26 cellular contexts compared by ENCODE assay signal in the genomic region with DNA sequence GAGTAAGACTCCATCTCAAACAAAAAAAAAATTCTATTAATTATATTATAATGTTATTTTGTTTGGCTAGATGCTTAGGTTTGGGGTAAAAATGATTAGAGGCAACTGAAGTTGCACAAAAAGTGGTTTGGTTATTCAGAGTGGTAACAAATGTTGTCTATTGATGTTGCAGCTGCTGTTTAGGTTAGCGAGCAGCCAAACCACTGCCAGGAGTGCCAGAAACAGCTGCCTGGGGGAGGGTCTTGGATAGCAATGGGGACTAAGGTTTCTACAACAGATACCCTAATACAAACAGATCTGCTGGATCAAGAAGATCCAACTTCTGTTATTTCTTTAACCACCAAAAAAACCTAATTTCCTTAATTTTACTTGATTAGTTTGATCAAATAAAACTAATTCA. TPM values are rescaled to one million over a fixed set of nuclear protein-coding genes. Genes with fewer than 3 reads are reported as not detected.
A peak's percentile ranks its signal among the peaks of the same experiment; 100 is the strongest.
DNase-seq lines count a peak whose midpoint lies in the region; ATAC-seq and TF ChIP-seq lines count a peak whose summit lies in the region.
"Had no signal": no experiment of that assay in that cellular context is flagged by ENCODE, and none has a peak within 500 bp of the region (broad histone marks: within the 10 kb centered on the region; RNA-seq: fewer than 3 reads in every experiment).

No MANE protein-coding gene starts in this region.

- CTCF ChIA-PET in activated naive CD4-positive, alpha-beta T cell treated with anti-CD3 and anti-CD28 coated beads for 36 hours (lab: Charles Lee), result no interaction called here

- no peak for TF ChIP-seq CTCF in astrocyte of the cerebellum (IDR thresholded peaks at IDR 0.05; ENCODE audit: low read depth, low read length, missing control alignments)

- peaks cover 64% of the 10 kb centered on the region for H3K36me3 Mint-ChIP-seq in activated naive CD4-positive, alpha-beta T cell treated with anti-CD3 and anti-CD28 coated beads for 36 hours (ENCODE audit: low read depth)
- H3K36me3 Mint-ChIP-seq in stimulated activated memory B cell treated with anti-CD40 and anti-IgM and Interleukin-4, amounts not matched to agents 10 μg/mL and 1 μg/mL and 100 μg/mL, for 72 hours, result peaks cover 66% of the 10 kb centered on the region

- no peak overlapping the region for H3K4me3 ChIP-seq in astrocyte of the cerebellum (ENCODE audit: low read depth, low read length)
- H3K4me3 ChIP-seq: coronary artery, esophagus squamous epithelium, gastroesophageal sphincter, lung, SJSA1 had no signal

- no peak for ATAC-seq in stimulated activated memory B cell treated with anti-CD40 and anti-IgM and Interleukin-4, amounts not matched to agents 10 μg/mL and 1 μg/mL and 100 μg/mL, for 72 hours
- ATAC-seq in HG03457 (IDR thresholded peaks at IDR 0.05; ENCODE audit: unreplicated experiment), result no peak
- ATAC-seq: activated T-cell treated with anti-CD3 and anti-CD28 coated beads, Interleukin-2, amount 50 U/mL, for 72 hours; gastroesophageal sphincter had no signal

- H3K4me1 Mint-ChIP-seq in activated naive CD4-positive, alpha-beta T cell treated with anti-CD3 and anti-CD28 coated beads for 36 hours (ENCODE audit: low read depth), result peaks cover 81% of the 10 kb centered on the region
- peaks cover 71% of the 10 kb centered on the region for H3K4me1 Mint-ChIP-seq in stimulated activated memory B cell treated with anti-CD40 and anti-IgM and Interleukin-4, amounts not matched to agents 10 μg/mL and 1 μg/mL and 100 μg/mL, for 72 hours

- DNase-seq in activated naive CD4-positive, alpha-beta T cell treated with anti-CD3 and anti-CD28 coated beads for 36 hours, result no peak
- DNase-seq in activated naive CD4-positive, alpha-beta T cell (lab: John Stamatoyannopoulos, UW), result no peak
- peak; percentile 93 for DNase-seq in LHCN-M2 (ENCODE audit: low read depth)
- DNase-seq in astrocyte of the cerebellum (ENCODE audit: low read depth), result peak; percentile 26
- no peak for DNase-seq in head of caudate nucleus
- DNase-seq in G401 (ENCODE audit: low spot score), result no peak
- DNase-seq: activated CD4-positive, CD25-positive, alpha-beta regulatory T cell; activated CD8-positive, alpha-beta memory T cell treated with anti-CD3 and anti-CD28 coated beads for 24 hours; activated T-cell treated with anti-CD3 and anti-CD28 coated beads, Interleukin-2, amount 50 U/mL, for 72 hours; C1 segment of cervical spinal cord; DMS 273 treated with DMSO at 0.1 percent for 48 hours; endodermal cell; esophagus squamous epithelium; H7; kidney; NCI-H1105 treated with DMSO at 0.1 percent for 48 hours; NCI-H2107; T-helper 9 cell had no signal

- H3K27me3 Mint-ChIP-seq in activated naive CD4-positive, alpha-beta T cell treated with anti-CD3 and anti-CD28 coated beads for 36 hours (ENCODE audit: low read depth), result no peaks in the 10 kb centered on the region
- no peaks in the 10 kb centered on the region for H3K27me3 Mint-ChIP-seq in stimulated activated memory B cell treated with anti-CD40 and anti-IgM and Interleukin-4, amounts not matched to agents 10 μg/mL and 1 μg/mL and 100 μg/mL, for 72 hours

- in situ Hi-C loops in astrocyte of the cerebellum (cut with HindIII; ENCODE audit: low sequenced_read_pairs) (no loop called here), G401 (cut with HindIII; ENCODE audit: low sequenced_read_pairs) (no loop called here)

- H3K9me3 Mint-ChIP-seq in activated naive CD4-positive, alpha-beta T cell treated with anti-CD3 and anti-CD28 coated beads for 36 hours, result no peaks in the 10 kb centered on the region
- no peaks in the 10 kb centered on the region for H3K9me3 Mint-ChIP-seq in stimulated activated memory B cell treated with anti-CD40 and anti-IgM and Interleukin-4, amounts not matched to agents 10 μg/mL and 1 μg/mL and 100 μg/mL, for 72 hours
- H3K9me3 Mint-ChIP-seq: activated T-cell treated with anti-CD3 and anti-CD28 coated beads, Interleukin-2, amount 50 U/mL, for 72 hours; endodermal cell had no signal

- peak overlapping the region; percentile 68 for H3K27ac Mint-ChIP-seq in activated naive CD4-positive, alpha-beta T cell treated with anti-CD3 and anti-CD28 coated beads for 36 hours
- peak overlapping the region; percentile 64 for H3K27ac Mint-ChIP-seq in stimulated activated memory B cell treated with anti-CD40 and anti-IgM and Interleukin-4, amounts not matched to agents 10 μg/mL and 1 μg/mL and 100 μg/mL, for 72 hours
- H3K27ac Mint-ChIP-seq: activated T-cell treated with anti-CD3 and anti-CD28 coated beads, Interleukin-2, amount 50 U/mL, for 72 hours; endodermal cell had no signal

- intact Hi-C loops in activated naive CD4-positive, alpha-beta T cell treated with anti-CD3 and anti-CD28 coated beads for 36 hours (cut with micrococcal nuclease), result no loop called here
- intact Hi-C loops in head of caudate nucleus (cut with DNase I), result no loop called here

- no peak overlapping the region for H3K4me3 Mint-ChIP-seq in activated naive CD4-positive, alpha-beta T cell treated with anti-CD3 and anti-CD28 coated beads for 36 hours
- no peak overlapping the region for H3K4me3 Mint-ChIP-seq in stimulated activated memory B cell treated with anti-CD40 and anti-IgM and Interleukin-4, amounts not matched to agents 10 μg/mL and 1 μg/mL and 100 μg/mL, for 72 hours
- H3K4me3 Mint-ChIP-seq: endodermal cell had no signal

RNA-seq across cellular contexts. Expression of gene BTLA, which starts 26.6 kb away (rescaled TPM):
- total RNA-seq in activated naive CD4-positive, alpha-beta T cell treated with anti-CD3 and anti-CD28 coated beads for 36 hours, result 10 to 100 TPM; 70.6 to 73.4 TPM
- total RNA-seq in LHCN-M2 (2014; rRNA removed), result 0.17 TPM in 1 of 2 replicates, not detected in the other
- polyA plus RNA-seq in LHCN-M2 (2012), result 0.02 TPM
- not detected in 2 replicates for total RNA-seq in G401 (2014; rRNA removed; shearing (Covaris generic))
- total RNA-seq: bronchial epithelial cell, endodermal cell, H7, NCI-H460, SJSA1 had no signal

Comparison
In these comparisons a context has a peak if more than half of its experiments do, and no peak if none do; other contexts are left out.
1. DNase-seq: peak in LHCN-M2 (single experiment) and astrocyte of the cerebellum (single experiment); none in activated naive CD4-positive, alpha-beta T cell treated with anti-CD3 and anti-CD28 coated beads for 36 hours (single experiment), activated naive CD4-positive, alpha-beta T cell (0 of 4), head of caudate nucleus (0 of 42) and G401 (single experiment).
2. RNA of gene BTLA, which starts 26.6 kb away (total RNA-seq): 70.6 to 73.4 TPM in activated naive CD4-positive, alpha-beta T cell treated with anti-CD3 and anti-CD28 coated beads for 36 hours; 0.17 TPM in LHCN-M2 and not detected in G401; every median in the first group is over 10 times any median in the second.